ENCODE assay signal across 1 cellular context in the genomic region with DNA sequence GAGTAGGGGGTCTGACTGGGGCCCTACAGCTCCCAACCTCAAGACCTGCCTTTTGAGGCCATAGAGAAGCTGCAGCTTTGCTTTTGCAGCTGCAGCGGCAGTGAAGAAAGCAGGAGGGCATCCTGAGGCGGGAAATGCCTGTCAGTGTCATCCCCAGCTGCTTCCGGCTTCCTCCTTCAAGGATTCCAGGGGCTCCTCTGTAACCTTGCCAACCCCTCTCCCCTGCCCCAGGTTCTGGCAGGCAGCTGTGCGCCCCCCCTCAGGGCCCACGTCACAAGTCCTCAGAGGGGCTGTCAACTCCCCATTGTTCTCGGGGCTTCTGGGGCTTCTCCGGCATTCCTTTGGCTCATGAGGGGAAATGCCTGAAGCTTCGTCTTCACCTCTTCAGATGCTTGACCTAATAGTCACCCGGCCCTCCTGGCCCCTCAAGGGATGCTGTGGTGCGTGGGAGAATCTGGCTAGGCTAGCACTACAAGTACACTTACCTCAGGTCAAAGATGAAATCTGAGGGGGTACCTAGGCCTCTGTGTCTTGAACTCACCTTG.
TF ChIP-seq lines count a peak whose summit lies in the region.

No MANE protein-coding gene starts in this region.

TF ChIP-seq in GM23338, 12 proteins besides CTCF, POLR2A, EP300 and RAD21 (continued from another document):
- TF ChIP-seq, protein P1, sequence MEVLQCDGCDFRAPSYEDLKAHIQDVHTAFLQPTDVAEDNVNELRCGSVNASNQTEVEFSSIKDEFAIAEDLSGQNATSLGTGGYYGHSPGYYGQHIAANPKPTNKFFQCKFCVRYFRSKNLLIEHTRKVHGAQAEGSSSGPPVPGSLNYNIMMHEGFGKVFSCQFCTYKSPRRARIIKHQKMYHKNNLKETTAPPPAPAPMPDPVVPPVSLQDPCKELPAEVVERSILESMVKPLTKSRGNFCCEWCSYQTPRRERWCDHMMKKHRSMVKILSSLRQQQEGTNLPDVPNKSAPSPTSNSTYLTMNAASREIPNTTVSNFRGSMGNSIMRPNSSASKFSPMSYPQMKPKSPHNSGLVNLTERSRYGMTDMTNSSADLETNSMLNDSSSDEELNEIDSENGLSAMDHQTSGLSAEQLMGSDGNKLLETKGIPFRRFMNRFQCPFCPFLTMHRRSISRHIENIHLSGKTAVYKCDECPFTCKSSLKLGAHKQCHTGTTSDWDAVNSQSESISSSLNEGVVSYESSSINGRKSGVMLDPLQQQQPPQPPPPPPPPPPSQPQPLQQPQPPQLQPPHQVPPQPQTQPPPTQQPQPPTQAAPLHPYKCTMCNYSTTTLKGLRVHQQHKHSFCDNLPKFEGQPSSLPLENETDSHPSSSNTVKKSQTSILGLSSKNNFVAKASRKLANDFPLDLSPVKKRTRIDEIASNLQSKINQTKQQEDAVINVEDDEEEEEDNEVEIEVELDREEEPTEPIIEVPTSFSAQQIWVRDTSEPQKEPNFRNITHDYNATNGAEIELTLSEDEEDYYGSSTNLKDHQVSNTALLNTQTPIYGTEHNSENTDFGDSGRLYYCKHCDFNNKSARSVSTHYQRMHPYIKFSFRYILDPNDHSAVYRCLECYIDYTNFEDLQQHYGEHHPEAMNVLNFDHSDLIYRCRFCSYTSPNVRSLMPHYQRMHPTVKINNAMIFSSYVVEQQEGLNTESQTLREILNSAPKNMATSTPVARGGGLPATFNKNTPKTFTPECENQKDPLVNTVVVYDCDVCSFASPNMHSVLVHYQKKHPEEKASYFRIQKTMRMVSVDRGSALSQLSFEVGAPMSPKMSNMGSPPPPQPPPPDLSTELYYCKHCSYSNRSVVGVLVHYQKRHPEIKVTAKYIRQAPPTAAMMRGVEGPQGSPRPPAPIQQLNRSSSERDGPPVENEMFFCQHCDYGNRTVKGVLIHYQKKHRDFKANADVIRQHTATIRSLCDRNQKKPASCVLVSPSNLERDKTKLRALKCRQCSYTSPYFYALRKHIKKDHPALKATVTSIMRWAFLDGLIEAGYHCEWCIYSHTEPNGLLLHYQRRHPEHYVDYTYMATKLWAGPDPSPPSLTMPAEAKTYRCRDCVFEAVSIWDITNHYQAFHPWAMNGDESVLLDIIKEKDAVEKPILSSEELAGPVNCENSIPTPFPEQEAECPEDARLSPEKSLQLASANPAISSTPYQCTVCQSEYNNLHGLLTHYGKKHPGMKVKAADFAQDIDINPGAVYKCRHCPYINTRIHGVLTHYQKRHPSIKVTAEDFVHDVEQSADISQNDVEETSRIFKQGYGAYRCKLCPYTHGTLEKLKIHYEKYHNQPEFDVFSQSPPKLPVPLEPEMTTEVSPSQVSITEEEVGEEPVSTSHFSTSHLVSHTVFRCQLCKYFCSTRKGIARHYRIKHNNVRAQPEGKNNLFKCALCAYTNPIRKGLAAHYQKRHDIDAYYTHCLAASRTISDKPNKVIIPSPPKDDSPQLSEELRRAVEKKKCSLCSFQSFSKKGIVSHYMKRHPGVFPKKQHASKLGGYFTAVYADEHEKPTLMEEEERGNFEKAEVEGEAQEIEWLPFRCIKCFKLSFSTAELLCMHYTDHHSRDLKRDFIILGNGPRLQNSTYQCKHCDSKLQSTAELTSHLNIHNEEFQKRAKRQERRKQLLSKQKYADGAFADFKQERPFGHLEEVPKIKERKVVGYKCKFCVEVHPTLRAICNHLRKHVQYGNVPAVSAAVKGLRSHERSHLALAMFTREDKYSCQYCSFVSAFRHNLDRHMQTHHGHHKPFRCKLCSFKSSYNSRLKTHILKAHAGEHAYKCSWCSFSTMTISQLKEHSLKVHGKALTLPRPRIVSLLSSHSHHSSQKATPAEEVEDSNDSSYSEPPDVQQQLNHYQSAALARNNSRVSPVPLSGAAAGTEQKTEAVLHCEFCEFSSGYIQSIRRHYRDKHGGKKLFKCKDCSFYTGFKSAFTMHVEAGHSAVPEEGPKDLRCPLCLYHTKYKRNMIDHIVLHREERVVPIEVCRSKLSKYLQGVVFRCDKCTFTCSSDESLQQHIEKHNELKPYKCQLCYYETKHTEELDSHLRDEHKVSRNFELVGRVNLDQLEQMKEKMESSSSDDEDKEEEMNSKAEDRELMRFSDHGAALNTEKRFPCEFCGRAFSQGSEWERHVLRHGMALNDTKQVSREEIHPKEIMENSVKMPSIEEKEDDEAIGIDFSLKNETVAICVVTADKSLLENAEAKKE (CRISPR knock-in tag; IDR thresholded peaks at IDR 0.05): no peak
- no peak for TF ChIP-seq NANOG (IDR thresholded peaks at IDR 0.05; ENCODE audit: borderline replicate concordance)
- no peak for TF ChIP-seq ZNF331 (CRISPR knock-in tag; IDR thresholded peaks at IDR 0.05; ENCODE audit: low read depth)
- TF ChIP-seq POLR2AphosphoS5 (IDR thresholded peaks at IDR 0.05; ENCODE audit: low read depth): no peak
- no peak for TF ChIP-seq STAT1 (IDR thresholded peaks at IDR 0.05; ENCODE audit: unreplicated experiment)
- TF ChIP-seq, protein P2, sequence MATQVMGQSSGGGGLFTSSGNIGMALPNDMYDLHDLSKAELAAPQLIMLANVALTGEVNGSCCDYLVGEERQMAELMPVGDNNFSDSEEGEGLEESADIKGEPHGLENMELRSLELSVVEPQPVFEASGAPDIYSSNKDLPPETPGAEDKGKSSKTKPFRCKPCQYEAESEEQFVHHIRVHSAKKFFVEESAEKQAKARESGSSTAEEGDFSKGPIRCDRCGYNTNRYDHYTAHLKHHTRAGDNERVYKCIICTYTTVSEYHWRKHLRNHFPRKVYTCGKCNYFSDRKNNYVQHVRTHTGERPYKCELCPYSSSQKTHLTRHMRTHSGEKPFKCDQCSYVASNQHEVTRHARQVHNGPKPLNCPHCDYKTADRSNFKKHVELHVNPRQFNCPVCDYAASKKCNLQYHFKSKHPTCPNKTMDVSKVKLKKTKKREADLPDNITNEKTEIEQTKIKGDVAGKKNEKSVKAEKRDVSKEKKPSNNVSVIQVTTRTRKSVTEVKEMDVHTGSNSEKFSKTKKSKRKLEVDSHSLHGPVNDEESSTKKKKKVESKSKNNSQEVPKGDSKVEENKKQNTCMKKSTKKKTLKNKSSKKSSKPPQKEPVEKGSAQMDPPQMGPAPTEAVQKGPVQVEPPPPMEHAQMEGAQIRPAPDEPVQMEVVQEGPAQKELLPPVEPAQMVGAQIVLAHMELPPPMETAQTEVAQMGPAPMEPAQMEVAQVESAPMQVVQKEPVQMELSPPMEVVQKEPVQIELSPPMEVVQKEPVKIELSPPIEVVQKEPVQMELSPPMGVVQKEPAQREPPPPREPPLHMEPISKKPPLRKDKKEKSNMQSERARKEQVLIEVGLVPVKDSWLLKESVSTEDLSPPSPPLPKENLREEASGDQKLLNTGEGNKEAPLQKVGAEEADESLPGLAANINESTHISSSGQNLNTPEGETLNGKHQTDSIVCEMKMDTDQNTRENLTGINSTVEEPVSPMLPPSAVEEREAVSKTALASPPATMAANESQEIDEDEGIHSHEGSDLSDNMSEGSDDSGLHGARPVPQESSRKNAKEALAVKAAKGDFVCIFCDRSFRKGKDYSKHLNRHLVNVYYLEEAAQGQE (IDR thresholded peaks at IDR 0.05; ENCODE audit: unreplicated experiment): no peak
- TF ChIP-seq, protein P3, sequence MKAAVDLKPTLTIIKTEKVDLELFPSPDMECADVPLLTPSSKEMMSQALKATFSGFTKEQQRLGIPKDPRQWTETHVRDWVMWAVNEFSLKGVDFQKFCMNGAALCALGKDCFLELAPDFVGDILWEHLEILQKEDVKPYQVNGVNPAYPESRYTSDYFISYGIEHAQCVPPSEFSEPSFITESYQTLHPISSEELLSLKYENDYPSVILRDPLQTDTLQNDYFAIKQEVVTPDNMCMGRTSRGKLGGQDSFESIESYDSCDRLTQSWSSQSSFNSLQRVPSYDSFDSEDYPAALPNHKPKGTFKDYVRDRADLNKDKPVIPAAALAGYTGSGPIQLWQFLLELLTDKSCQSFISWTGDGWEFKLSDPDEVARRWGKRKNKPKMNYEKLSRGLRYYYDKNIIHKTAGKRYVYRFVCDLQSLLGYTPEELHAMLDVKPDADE (IDR thresholded peaks at IDR 0.05): no peak
- no peak for TF ChIP-seq EZH2 (IDR thresholded peaks at IDR 0.05; ENCODE audit: low read depth, unreplicated experiment)
